In the genomic region with DNA sequence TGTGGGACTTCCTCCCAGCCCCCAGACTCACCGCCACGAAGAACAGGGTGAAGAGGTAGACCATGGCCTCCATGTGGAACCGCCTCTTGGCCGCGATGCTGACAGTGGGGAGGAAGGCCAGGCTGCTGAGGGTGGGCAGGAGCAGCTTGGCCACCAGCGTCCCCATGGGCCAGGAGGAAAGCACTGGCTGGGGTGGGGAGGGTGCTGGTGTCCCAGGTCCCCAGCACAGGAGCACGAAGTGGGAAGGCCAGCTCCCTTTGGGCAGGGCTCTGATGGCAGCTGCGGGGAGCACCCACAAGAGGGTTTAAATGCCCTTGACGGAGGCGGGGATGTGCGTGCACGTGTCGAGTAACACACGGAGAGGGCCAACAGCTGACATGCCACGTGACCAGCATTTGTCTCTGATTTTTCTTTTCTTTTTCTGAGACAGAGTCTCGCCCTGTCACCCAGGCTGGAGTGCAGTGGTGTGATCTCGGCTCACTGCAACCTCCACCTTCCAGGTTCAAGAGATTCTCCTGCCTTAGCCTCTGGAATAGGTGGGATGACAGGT, we compare ENCODE assay signal across 26 cellular contexts. TPM values are rescaled to one million over a fixed set of nuclear protein-coding genes. Genes with fewer than 3 reads are reported as not detected.
"Had no signal": no experiment of that assay in that cellular context is flagged by ENCODE, and none has a peak within 500 bp of the region (broad histone marks: within the 10 kb centered on the region; RNA-seq: fewer than 3 reads in every experiment).

A gene with protein sequence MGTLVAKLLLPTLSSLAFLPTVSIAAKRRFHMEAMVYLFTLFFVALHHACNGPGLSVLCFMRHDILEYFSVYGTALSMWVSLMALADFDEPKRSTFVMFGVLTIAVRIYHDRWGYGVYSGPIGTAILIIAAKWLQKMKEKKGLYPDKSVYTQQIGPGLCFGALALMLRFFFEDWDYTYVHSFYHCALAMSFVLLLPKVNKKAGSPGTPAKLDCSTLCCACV (minus strand): TSS at position 281 of the 550 bp plus-strand sequence. CDS start 115 bp downstream, at position 166.

- H3K27ac ChIP-seq: breast epithelium, heart left ventricle, psoas muscle, vagina had no signal

- DNase-seq: activated CD4-positive, alpha-beta T cell treated with anti-CD3 and anti-CD28 coated beads for 48 hours; activated CD8-positive, alpha-beta memory T cell treated with anti-CD3 and anti-CD28 coated beads, Interleukin-2, amount 50 U/mL, for 4 hours; activated CD8-positive, alpha-beta T cell treated with anti-CD3 and anti-CD28 coated beads, Interleukin-2, amount 10 ng/mL, durations not matched to agents 7 days and 5 days; activated gamma-delta T cell treated with Interleukin-2 at 50 U/mL for 16 hours; activated T-cell treated with anti-CD3 and anti-CD28 coated beads, Interleukin-2, amount 50 U/mL, for 72 hours; amygdala; dermis blood vessel endothelial cell; endodermal cell; immature natural killer cell; stimulated activated CD4-positive, alpha-beta T cell treated with anti-CD3 and anti-CD28 coated beads, Interleukin-2, amount 100 ng/mL, for 48 hours had no signal

- H3K27me3 ChIP-seq: vagina had no signal

- H3K9me3 ChIP-seq: breast epithelium, heart left ventricle, psoas muscle, tibial nerve, vagina had no signal

- FAIRE-seq: frontal cortex had no signal

- H3K36me3 ChIP-seq: breast epithelium, heart left ventricle, tibial nerve, vagina had no signal

- H3K4me3 ChIP-seq: breast epithelium, heart left ventricle, psoas muscle, tibial nerve, vagina had no signal

- ATAC-seq: activated CD8-positive, alpha-beta T cell treated with anti-CD3 and anti-CD28 coated beads, Interleukin-2, amount 10 ng/mL, durations not matched to agents 7 days and 5 days; activated T-cell treated with anti-CD3 and anti-CD28 coated beads, Interleukin-2, amount 50 U/mL, for 72 hours; natural killer cell treated with Interleukin-12 subunit alpha and Interleukin-12 subunit beta and Interleukin-15 and Interleukin-18, amount 100 ng/mL, for 72 hours; psoas muscle; SK-N-SH treated with all-trans-retinoic acid at 6 μM for 48 hours; stimulated activated memory B cell treated with anti-CD40 and anti-IgM and Interleukin-4, amounts not matched to agents 10 μg/mL and 1 μg/mL and 100 μg/mL, for 72 hours had no signal

RNA-seq across cellular contexts. Expression of the gene that starts here (rescaled TPM):
- total RNA-seq: activated CD8-positive, alpha-beta T cell treated with anti-CD3 and anti-CD28 coated beads, Interleukin-2, amount 10 ng/mL, durations not matched to agents 7 days and 5 days; activated T-cell treated with anti-CD3 and anti-CD28 coated beads, Interleukin-2, amount 50 U/mL, for 72 hours; breast epithelium; chondrocyte; dermis blood vessel endothelial cell; endodermal cell; epithelial cell of proximal tubule; frontal cortex; heart left ventricle; lung microvascular endothelial cell; mucosa of gallbladder; natural killer cell treated with Interleukin-12 subunit alpha and Interleukin-12 subunit beta and Interleukin-15 and Interleukin-18, amount 100 ng/mL, for 72 hours; osteoblast; subcutaneous adipose tissue; T-helper 1 cell treated with Interleukin-12 subunit alpha and Interleukin-12 subunit beta and Interleukin-4 antibody, amounts not matched to agents 30 ng/mL and 1 ng/mL, for 36 hours; vagina had no signal
- polyA plus RNA-seq: heart left ventricle, immature natural killer cell had no signal
